Comparison of ENCODE assay signal across 16 cellular contexts in genomic region chr11:86806903-86807302, GRCh38. TPM values are rescaled to one million over a fixed set of nuclear protein-coding genes. Genes with fewer than 3 reads are reported as not detected.
DNase-seq lines count a peak whose midpoint lies in the region; ATAC-seq lines count a peak whose summit lies in the region.
"Had no signal": no experiment of that assay in that cellular context is flagged by ENCODE, and none has a peak within 500 bp of the region (broad histone marks: within the 10 kb centered on the region; RNA-seq: fewer than 3 reads in every experiment).

No MANE protein-coding gene starts in this region.

- no peak for ATAC-seq in central memory CD8-positive, alpha-beta T cell (replicated peaks; ENCODE audit: extremely low read depth, poor library complexity, severe bottlenecking)
- ATAC-seq: PC-3 had no signal

- CTCF ChIA-PET in activated CD4-positive, alpha-beta memory T cell treated with anti-CD3 and anti-CD28 coated beads, Interleukin-2, amount 10 ng/mL, durations not matched to agents 7 days and 5 days (lab: Charles Lee), result interaction anchor here (1.2 to 1.7 kb wide), 4 partner anchors 11 to 952 kb away, joined by 3 to 7 read pairs (median 6); partner anchors contain the start of gene CCDC83
- CTCF ChIA-PET in activated CD4-positive, alpha-beta memory T cell treated with anti-CD3 and anti-CD28 coated beads for 36 hours (lab: Charles Lee), result interaction anchor here (1.7 to 1.9 kb wide), 2 partner anchors 199 to 350 kb away, joined by 8 to 10 read pairs; no protein-coding TSS in a partner anchor

- intact Hi-C loops in activated CD4-positive, alpha-beta memory T cell treated with anti-CD3 and anti-CD28 coated beads for 36 hours (cut with micrococcal nuclease), result loop anchor here (1.0 to 10.0 kb wide), 13 partner anchors 64 to 1528 kb away; partner anchors contain the start of genes CCDC83, CTSC and ME3
- intact Hi-C loops in posterior vena cava (cut with DNase I), result loop anchor here in 1 of 2 donors (10.0 kb wide), 1 partner anchor 132 kb away; the partner anchor contains the start of gene ME3

- H3K36me3 Mint-ChIP-seq in activated CD4-positive, alpha-beta memory T cell treated with anti-CD3 and anti-CD28 coated beads, Interleukin-2, amount 10 ng/mL, durations not matched to agents 7 days and 5 days (ENCODE audit: low read depth), result peaks cover 7% of the 10 kb centered on the region
- no peaks in the 10 kb centered on the region for H3K36me3 Mint-ChIP-seq in activated CD4-positive, alpha-beta memory T cell treated with anti-CD3 and anti-CD28 coated beads for 36 hours
- peaks cover 3% of the 10 kb centered on the region for H3K36me3 Mint-ChIP-seq in central memory CD8-positive, alpha-beta T cell (ENCODE audit: insufficient read depth)

- WGBS in mesodermal cell (ENCODE audit: insufficient coverage in 2 of 2), 2 experiments, result 80% methylated on average over 1 of the region's 3 CpGs; no CpG with 5 or more reads in 1 of the 2 experiments

- H3K27me3 Mint-ChIP-seq in activated CD4-positive, alpha-beta memory T cell treated with anti-CD3 and anti-CD28 coated beads, Interleukin-2, amount 10 ng/mL, durations not matched to agents 7 days and 5 days, result peaks cover 29% of the 10 kb centered on the region
- peaks cover 34% of the 10 kb centered on the region for H3K27me3 Mint-ChIP-seq in activated CD4-positive, alpha-beta memory T cell treated with anti-CD3 and anti-CD28 coated beads for 36 hours
- peaks cover 1% of the 10 kb centered on the region for H3K27me3 Mint-ChIP-seq in central memory CD8-positive, alpha-beta T cell

- no peaks in the 10 kb centered on the region for H3K9me3 ChIP-seq in mesodermal cell (ENCODE audit: control insufficient read depth, low read length)

- H3K27me3 ChIP-seq in rectal smooth muscle tissue (ENCODE audit: control insufficient read depth, insufficient read depth, low read length), result no peaks in the 10 kb centered on the region

- H3K4me1 ChIP-seq in mesodermal cell (ENCODE audit: control insufficient read depth, insufficient read depth, low read length, poor library complexity, severe bottlenecking), result peaks cover 73% of the 10 kb centered on the region
- H3K4me1 ChIP-seq in rectal smooth muscle tissue (ENCODE audit: control insufficient read depth, insufficient read depth, low read length), result peaks cover 28% of the 10 kb centered on the region

- H3K9me3 Mint-ChIP-seq in activated CD4-positive, alpha-beta memory T cell treated with anti-CD3 and anti-CD28 coated beads, Interleukin-2, amount 10 ng/mL, durations not matched to agents 7 days and 5 days, result peaks cover 2% of the 10 kb centered on the region
- no peaks in the 10 kb centered on the region for H3K9me3 Mint-ChIP-seq in activated CD4-positive, alpha-beta memory T cell treated with anti-CD3 and anti-CD28 coated beads for 36 hours
- no peaks in the 10 kb centered on the region for H3K9me3 Mint-ChIP-seq in central memory CD8-positive, alpha-beta T cell

- no peak for DNase-seq in activated CD4-positive, alpha-beta memory T cell treated with anti-CD3 and anti-CD28 coated beads, Interleukin-2, amount 10 ng/mL, durations not matched to agents 7 days and 5 days
- DNase-seq in activated CD4-positive, alpha-beta memory T cell treated with anti-CD3 and anti-CD28 coated beads for 36 hours, result no peak
- DNase-seq in central memory CD8-positive, alpha-beta T cell (ENCODE audit: low spot score in 2 of 2), result no peak
- no peak for DNase-seq in NCI-H187 (lab: John Stamatoyannopoulos, UW)
- no peak for DNase-seq in NCI-H1694 (lab: John Stamatoyannopoulos, UW)
- DNase-seq in posterior vena cava (ENCODE audit: low spot score), result no peak
- DNase-seq: C1 segment of cervical spinal cord, COR-L47, HCEC 1CT, MV-4-11, NCI-H1417 treated with DMSO at 0.1 percent for 48 hours, NCI-H2081, NCI-H345, PC-3 had no signal

- H3K4me1 Mint-ChIP-seq in activated CD4-positive, alpha-beta memory T cell treated with anti-CD3 and anti-CD28 coated beads, Interleukin-2, amount 10 ng/mL, durations not matched to agents 7 days and 5 days, result peaks cover 54% of the 10 kb centered on the region
- peaks cover 48% of the 10 kb centered on the region for H3K4me1 Mint-ChIP-seq in activated CD4-positive, alpha-beta memory T cell treated with anti-CD3 and anti-CD28 coated beads for 36 hours (ENCODE audit: low read depth)
- peaks cover 43% of the 10 kb centered on the region for H3K4me1 Mint-ChIP-seq in central memory CD8-positive, alpha-beta T cell

- peaks cover 73% of the 10 kb centered on the region for H3K36me3 ChIP-seq in mesodermal cell (ENCODE audit: control insufficient read depth, insufficient read depth, low read length)
- peaks cover 8% of the 10 kb centered on the region for H3K36me3 ChIP-seq in rectal smooth muscle tissue (ENCODE audit: control insufficient read depth, insufficient read depth, low read length)

- H3K4me3 ChIP-seq in mesodermal cell (ENCODE audit: extremely low read depth, insufficient read depth, low read length, poor library complexity, severe bottlenecking), result no peak overlapping the region
- H3K4me3 ChIP-seq in rectal smooth muscle tissue (ENCODE audit: low read length), result no peak overlapping the region

- H3K4me3 Mint-ChIP-seq in activated CD4-positive, alpha-beta memory T cell treated with anti-CD3 and anti-CD28 coated beads, Interleukin-2, amount 10 ng/mL, durations not matched to agents 7 days and 5 days, result no peak overlapping the region
- H3K4me3 Mint-ChIP-seq in activated CD4-positive, alpha-beta memory T cell treated with anti-CD3 and anti-CD28 coated beads for 36 hours, result no peak overlapping the region
- no peak overlapping the region for H3K4me3 Mint-ChIP-seq in central memory CD8-positive, alpha-beta T cell

- POLR2A ChIA-PET in activated CD4-positive, alpha-beta memory T cell treated with anti-CD3 and anti-CD28 coated beads, Interleukin-2, amount 10 ng/mL, durations not matched to agents 7 days and 5 days (lab: Charles Lee), result interaction anchor here (0.9 to 1.4 kb wide), 4 partner anchors 14 to 1178 kb away, joined by 3 to 4 read pairs (median 4); partner anchors contain the start of genes ME3 and TMEM126B
- POLR2A ChIA-PET in activated CD4-positive, alpha-beta memory T cell treated with anti-CD3 and anti-CD28 coated beads for 36 hours (lab: Charles Lee), result interaction anchor here (1.8 kb wide), 1 partner anchor 214 kb away, joined by 11 read pairs; no protein-coding TSS in a partner anchor

- peak overlapping the region; percentile 29 for H3K27ac ChIP-seq in mesodermal cell (ENCODE audit: low read depth, low read length, severe bottlenecking)
- H3K27ac ChIP-seq in rectal smooth muscle tissue (ENCODE audit: low read depth, low read length), result peak overlapping the region; percentile 6

- peak overlapping the region; percentile 84 for H3K27ac Mint-ChIP-seq in activated CD4-positive, alpha-beta memory T cell treated with anti-CD3 and anti-CD28 coated beads, Interleukin-2, amount 10 ng/mL, durations not matched to agents 7 days and 5 days
- no peak overlapping the region for H3K27ac Mint-ChIP-seq in activated CD4-positive, alpha-beta memory T cell treated with anti-CD3 and anti-CD28 coated beads for 36 hours
- peak overlapping the region; percentile 9 for H3K27ac Mint-ChIP-seq in central memory CD8-positive, alpha-beta T cell (ENCODE audit: low read depth)

- H3K9ac ChIP-seq in rectal smooth muscle tissue (ENCODE audit: low read length), result no peak overlapping the region

RNA-seq across cellular contexts. Expression of gene PRSS23, which starts 6.6 kb away (rescaled TPM):
- total RNA-seq in activated CD4-positive, alpha-beta memory T cell treated with anti-CD3 and anti-CD28 coated beads, Interleukin-2, amount 10 ng/mL, durations not matched to agents 7 days and 5 days, result 1 to 10 TPM; 4.0 TPM
- 1 to 10 TPM; 1.9 to 2.3 TPM for total RNA-seq in activated CD4-positive, alpha-beta memory T cell treated with anti-CD3 and anti-CD28 coated beads for 36 hours
- polyA plus RNA-seq in mesodermal cell (2013, experiment 1 of 2), result 450 TPM
- polyA plus RNA-seq in mesodermal cell (2013, experiment 2 of 2), result 338 TPM
- total RNA-seq in posterior vena cava, result 100 to 1,000 TPM; 208 to 261 TPM

Comparison
In these comparisons a context has a peak if more than half of its experiments do, and no peak if none do; other contexts are left out.
1. RNA of gene PRSS23, which starts 6.6 kb away (total RNA-seq): 208 to 261 TPM in posterior vena cava; 4.0 TPM in activated CD4-positive, alpha-beta memory T cell treated with anti-CD3 and anti-CD28 coated beads, Interleukin-2, amount 10 ng/mL, durations not matched to agents 7 days and 5 days and 1.9 to 2.3 TPM in activated CD4-positive, alpha-beta memory T cell treated with anti-CD3 and anti-CD28 coated beads for 36 hours; every median in the first group is over 10 times any median in the second.